Comparison of ENCODE assay signal across 9 cellular contexts in the genomic region with DNA sequence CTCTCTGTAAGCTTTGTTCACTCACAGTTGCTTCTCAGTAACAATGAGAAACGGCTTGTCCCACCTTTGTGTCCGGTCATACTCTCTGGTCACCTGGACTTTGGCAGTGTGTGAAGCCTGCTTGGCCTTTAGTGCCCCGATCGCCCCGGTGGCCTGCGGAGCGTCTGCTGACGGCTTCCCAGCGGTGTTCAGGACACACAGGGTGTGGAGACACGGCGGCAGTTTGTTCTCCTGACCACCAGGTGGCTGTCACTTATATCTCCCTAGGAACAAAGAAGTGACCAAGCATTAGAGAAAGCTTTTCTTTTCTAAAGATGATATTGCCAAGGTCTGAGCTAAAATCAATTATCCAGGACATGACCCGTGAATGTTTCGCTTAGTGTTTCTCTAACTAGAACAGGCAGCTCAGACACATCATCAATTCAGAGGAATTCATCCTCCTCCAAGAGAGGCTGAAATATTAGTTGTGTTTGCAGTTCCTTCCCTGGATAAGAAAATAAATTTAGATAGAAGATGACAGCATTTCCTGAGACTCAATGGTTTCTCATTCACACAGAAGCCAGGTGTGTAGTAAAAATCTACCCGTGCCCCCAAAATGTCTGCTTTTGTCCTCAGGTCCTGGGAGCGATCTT.
DNase-seq lines count a peak whose midpoint lies in the region; ATAC-seq and TF ChIP-seq lines count a peak whose summit lies in the region.
"Had no signal": no experiment of that assay in that cellular context is flagged by ENCODE, and none has a peak within 500 bp of the region (broad histone marks: within the 10 kb centered on the region; RNA-seq: fewer than 3 reads in every experiment).

No MANE protein-coding gene starts in this region.

- H3K36me3 ChIP-seq in hepatocyte (replicated peaks; ENCODE audit: insufficient read depth, low read depth) (no peaks in the 10 kb centered on the region), uterus (no peaks in the 10 kb centered on the region), gastroesophageal sphincter (no peaks in the 10 kb centered on the region)

- TF ChIP-seq CTCF in hepatocyte (IDR thresholded peaks at IDR 0.05; ENCODE audit: poor library complexity) (peak; percentile 52), uterus (IDR thresholded peaks at IDR 0.05) (peak; percentile 23 to 36 (median 27)), gastroesophageal sphincter (IDR thresholded peaks at IDR 0.05) (peak in 2 of 4 experiments; percentile 35 to 57)

- H4K20me1 ChIP-seq in hepatocyte (ENCODE audit: insufficient read depth, poor library complexity, severe bottlenecking): no peaks in the 10 kb centered on the region

- H3K4me3 ChIP-seq in hepatocyte (no peak overlapping the region), uterus (no peak overlapping the region), gastroesophageal sphincter (no peak overlapping the region)

- H3K9me2 ChIP-seq in hepatocyte (replicated peaks; ENCODE audit: insufficient read depth): no peaks in the 10 kb centered on the region

- no peaks in the 10 kb centered on the region for H3K79me2 ChIP-seq in hepatocyte

- peaks cover 5% of the 10 kb centered on the region for H3K36me3 Mint-ChIP-seq in T-helper 17 cell (ENCODE audit: low read depth)

- 46% methylated on average over 15 of the region's 15 CpGs for WGBS in hepatocyte (ENCODE audit: low lambda C conversion rate, missing lambda C conversion rate)
- WGBS in gastroesophageal sphincter (ENCODE audit: low coverage in 1 of 2), 2 donors: 73 to 78% methylated on average over 4 to 11 of the region's 15 CpGs

- no peak overlapping the region for H3K27ac ChIP-seq in hepatocyte
- no peak overlapping the region for H3K27ac ChIP-seq in uterus
- no peak overlapping the region for H3K27ac ChIP-seq in gastroesophageal sphincter

- no peak overlapping the region for H3K27ac Mint-ChIP-seq in T-helper 17 cell

- no peaks in the 10 kb centered on the region for H3K9me3 ChIP-seq in T-helper 17 cell (ENCODE audit: control insufficient read depth, low read length, poor library complexity, severe bottlenecking)
- no peaks in the 10 kb centered on the region for H3K9me3 ChIP-seq in hepatocyte (ENCODE audit: low read depth)
- H3K9me3 ChIP-seq in uterus: no peaks in the 10 kb centered on the region
- H3K9me3 ChIP-seq in gastroesophageal sphincter: no peaks in the 10 kb centered on the region

- intact Hi-C loops in uterus (cut with DNase I; ENCODE audit: low total_unique reads): no loop called here

- H3K4me3 Mint-ChIP-seq in T-helper 17 cell: peak overlapping the region; percentile 62

- peaks cover 27% of the 10 kb centered on the region for H3K27me3 Mint-ChIP-seq in T-helper 17 cell

- peak overlapping the region; percentile 45 for H3K4me2 ChIP-seq in hepatocyte

- no peaks in the 10 kb centered on the region for H3K27me3 ChIP-seq in hepatocyte
- H3K27me3 ChIP-seq in uterus: no peaks in the 10 kb centered on the region
- H3K27me3 ChIP-seq in gastroesophageal sphincter: no peaks in the 10 kb centered on the region

- H3K4me1 Mint-ChIP-seq in T-helper 17 cell: peaks cover 4% of the 10 kb centered on the region

- no peaks in the 10 kb centered on the region for H3K4me1 ChIP-seq in hepatocyte (ENCODE audit: insufficient read depth)
- H3K4me1 ChIP-seq in uterus: no peaks in the 10 kb centered on the region
- no peaks in the 10 kb centered on the region for H3K4me1 ChIP-seq in gastroesophageal sphincter

- TF ChIP-seq EP300 in gastroesophageal sphincter (IDR thresholded peaks at IDR 0.05): no peak

- TF ChIP-seq POLR2A in uterus (IDR thresholded peaks at IDR 0.05): no peak
- no peak for TF ChIP-seq POLR2A in gastroesophageal sphincter (IDR thresholded peaks at IDR 0.05)

- peak; percentile 47 for DNase-seq in stimulated activated CD4-positive, alpha-beta T cell treated with anti-CD3 and anti-CD28 coated beads, Interleukin-15, amount 100 ng/mL, for 24 hours
- no peak for DNase-seq in stimulated activated CD4-positive, alpha-beta T cell treated with anti-CD3 and anti-CD28 coated beads, Interleukin-4, amount 100 ng/mL, for 4 hours
- no peak for DNase-seq in T-helper 17 cell
- DNase-seq in hepatocyte (ENCODE audit: low spot score): peak; percentile 78
- no peak for DNase-seq in uterus
- no peak for DNase-seq in amniotic stem cell (lab: John Stamatoyannopoulos, UW)
- DNase-seq in germinal center (ENCODE audit: low spot score): no peak
- DNase-seq: Calu3 had no signal

- H2AFZ ChIP-seq in hepatocyte: no peak overlapping the region

- ATAC-seq in T-helper 17 cell: no peak
- ATAC-seq in gastroesophageal sphincter: no peak

Comparison
In these comparisons a context has a peak if more than half of its experiments do, and no peak if none do; other contexts are left out.
1. DNase-seq: peak in stimulated activated CD4-positive, alpha-beta T cell treated with anti-CD3 and anti-CD28 coated beads, Interleukin-15, amount 100 ng/mL, for 24 hours (single experiment) and hepatocyte (single experiment); none in stimulated activated CD4-positive, alpha-beta T cell treated with anti-CD3 and anti-CD28 coated beads, Interleukin-4, amount 100 ng/mL, for 4 hours (0 of 2), T-helper 17 cell (0 of 3), uterus (0 of 2), amniotic stem cell (single experiment) and germinal center (single experiment).